In genomic region chr10:113381906-113382562, GRCh38 we compare ENCODE assay signal across 8 cellular contexts.
DNase-seq lines count a peak whose midpoint lies in the region; ATAC-seq and TF ChIP-seq lines count a peak whose summit lies in the region.

No MANE protein-coding gene starts in this region.

- peaks cover 34% of the 10 kb centered on the region for H3F3A ChIP-seq in GM23248 (ENCODE audit: insufficient read depth)

- no peaks in the 10 kb centered on the region for H3K27me3 ChIP-seq in GM23248 (replicated peaks; ENCODE audit: insufficient read depth)
- peaks cover 10% of the 10 kb centered on the region for H3K27me3 ChIP-seq in left ventricle myocardium inferior (ENCODE audit: low read depth)
- H3K27me3 ChIP-seq in suprapubic skin: no peaks in the 10 kb centered on the region
- H3K27me3 ChIP-seq in mammary epithelial cell (ENCODE audit: insufficient read depth, low read length): peaks cover 2% of the 10 kb centered on the region

- in situ Hi-C loops in GM23248 (cut with MboI) (loop anchor here (10.0 to 25.0 kb wide), 3 partner anchors 247 to 820 kb away; partner anchors contain the start of gene TCF7L2), mammary epithelial cell (cut with MboI; ENCODE audit: low sequenced_read_pairs in 2 of 2) (loop anchor here in 1 of 2 donors (25.0 kb wide), 1 partner anchor 820 kb away; no protein-coding TSS in a partner anchor)

- peak overlapping the region; percentile 77 for H3K4me3 ChIP-seq in GM23248
- H3K4me3 ChIP-seq in left ventricle myocardium inferior: peak overlapping the region; percentile 56
- peak overlapping the region; percentile 34 for H3K4me3 ChIP-seq in suprapubic skin
- no peak overlapping the region for H3K4me3 ChIP-seq in mammary epithelial cell (replicated peaks in 1 of 3; ENCODE audit: insufficient read depth in 1 of 3, low read depth in 2 of 3, low read length in 3 of 3)

- H3K4me1 ChIP-seq in GM23248 (ENCODE audit: insufficient read depth) (peaks cover 51% of the 10 kb centered on the region), left ventricle myocardium inferior (peaks cover 20% of the 10 kb centered on the region), suprapubic skin (peaks cover 26% of the 10 kb centered on the region), mammary epithelial cell (ENCODE audit: insufficient read depth, low read length) (no peaks in the 10 kb centered on the region)

- no peaks in the 10 kb centered on the region for H3K79me2 ChIP-seq in GM23248 (ENCODE audit: insufficient read depth)
- no peaks in the 10 kb centered on the region for H3K79me2 ChIP-seq in mammary epithelial cell (ENCODE audit: insufficient read depth, low read length)

- TF ChIP-seq EP300 in suprapubic skin (IDR thresholded peaks at IDR 0.05): no peak

- dilution Hi-C loops in mammary epithelial cell (cut with HindIII; ENCODE audit: low sequenced_read_pairs): no loop called here

- TF ChIP-seq CTCF in left ventricle myocardium inferior (IDR thresholded peaks at IDR 0.05; ENCODE audit: borderline replicate concordance): no peak
- no peak for TF ChIP-seq CTCF in suprapubic skin (IDR thresholded peaks at IDR 0.05)
- no peak for TF ChIP-seq CTCF in mammary epithelial cell (conservative IDR thresholded peaks at IDR 0.05 in 1 of 2, IDR thresholded peaks at IDR 0.05 in 1 of 2; ENCODE audit: extremely low read depth in 1 of 2, insufficient read depth in 1 of 2, low read depth in 1 of 2, low read length in 2 of 2)

- H3K9me2 ChIP-seq in GM23248 (ENCODE audit: insufficient read depth): no peaks in the 10 kb centered on the region

- H4K20me1 ChIP-seq in GM23248 (ENCODE audit: insufficient read depth) (no peaks in the 10 kb centered on the region), mammary epithelial cell (ENCODE audit: insufficient read depth, low read length) (no peaks in the 10 kb centered on the region)

- H3K9me3 Mint-ChIP-seq in T-helper 1 cell treated with Interleukin-12 subunit alpha and Interleukin-12 subunit beta and Interleukin-4 antibody, amounts not matched to agents 30 μg/mL and 1 μg/mL, for 36 hours: no peaks in the 10 kb centered on the region

- H3K4me2 ChIP-seq in GM23248 (ENCODE audit: unreplicated experiment) (peak overlapping the region; percentile 83), mammary epithelial cell (ENCODE audit: insufficient read depth, low read depth, low read length) (no peak overlapping the region)

- H3K27ac ChIP-seq in GM23248: peak overlapping the region; percentile 87
- H3K27ac ChIP-seq in left ventricle myocardium inferior (replicated peaks): peak overlapping the region; percentile 82
- H3K27ac ChIP-seq in suprapubic skin: peak overlapping the region; percentile 64
- no peak overlapping the region for H3K27ac ChIP-seq in mammary epithelial cell (ENCODE audit: insufficient read depth, low read depth, low read length)

- H3K4me3 Mint-ChIP-seq in T-helper 1 cell treated with Interleukin-12 subunit alpha and Interleukin-12 subunit beta and Interleukin-4 antibody, amounts not matched to agents 30 μg/mL and 1 μg/mL, for 36 hours: peak overlapping the region; percentile 11

- no peaks in the 10 kb centered on the region for H3K36me3 Mint-ChIP-seq in T-helper 1 cell treated with Interleukin-12 subunit alpha and Interleukin-12 subunit beta and Interleukin-4 antibody, amounts not matched to agents 30 μg/mL and 1 μg/mL, for 36 hours (ENCODE audit: low read depth)

- no peaks in the 10 kb centered on the region for H3K9me3 ChIP-seq in GM23248 (ENCODE audit: low read depth)
- H3K9me3 ChIP-seq in left ventricle myocardium inferior (replicated peaks): no peaks in the 10 kb centered on the region
- H3K9me3 ChIP-seq in suprapubic skin: no peaks in the 10 kb centered on the region
- no peaks in the 10 kb centered on the region for H3K9me3 ChIP-seq in mammary epithelial cell (replicated peaks; ENCODE audit: insufficient read depth, low read length)

- intact Hi-C loops in left ventricle myocardium inferior (cut with micrococcal nuclease): loop anchor here (10.0 kb wide), 3 partner anchors 257 to 817 kb away; no protein-coding TSS in a partner anchor
- intact Hi-C loops in mammary epithelial cell (cut with micrococcal nuclease): no loop called here

- 1 to 2% methylated on average over 11 of the region's 11 CpGs for WGBS in GM23248 (ENCODE audit: low coverage in 1 of 2, low lambda C conversion rate in 2 of 2, missing lambda C conversion rate in 2 of 2), 2 experiments
- WGBS in suprapubic skin: 34% methylated on average over 11 of the region's 11 CpGs
- 80% methylated on average over 11 of the region's 11 CpGs for WGBS in mammary epithelial cell (ENCODE audit: low coverage, missing lambda C conversion rate)

- peak overlapping the region; percentile 94 for H2AFZ ChIP-seq in GM23248
- H2AFZ ChIP-seq in mammary epithelial cell (ENCODE audit: low read depth, low read length): no peak overlapping the region

- TF ChIP-seq POLR2A in suprapubic skin (IDR thresholded peaks at IDR 0.05): no peak

- peaks cover 59% of the 10 kb centered on the region for H3K27me3 Mint-ChIP-seq in T-helper 1 cell treated with Interleukin-12 subunit alpha and Interleukin-12 subunit beta and Interleukin-4 antibody, amounts not matched to agents 30 μg/mL and 1 μg/mL, for 36 hours (ENCODE audit: low read depth)

- no peak for ATAC-seq in HG02938 (IDR thresholded peaks at IDR 0.05; ENCODE audit: unreplicated experiment)
- ATAC-seq in GM18873 (IDR thresholded peaks at IDR 0.05; ENCODE audit: low FRiP score, unreplicated experiment): no peak

- CTCF ChIA-PET in mammary epithelial cell (lab: Charles Lee; ENCODE audit: low non-redundant PET): no interaction called here

- BruUV-seq in mammary epithelial cell (replicated peaks; lab: Mats Ljungman, UMichigan): no TSS peak

- peak overlapping the region; percentile 1 for H3K27ac Mint-ChIP-seq in T-helper 1 cell treated with Interleukin-12 subunit alpha and Interleukin-12 subunit beta and Interleukin-4 antibody, amounts not matched to agents 30 μg/mL and 1 μg/mL, for 36 hours

- DNase-seq in AML-193 (lab: John Stamatoyannopoulos, UW): peak; percentile 17 to 23
- peak; percentile 84 for DNase-seq in GM23248
- no peak for DNase-seq in left ventricle myocardium inferior
- DNase-seq in suprapubic skin (ENCODE audit: low spot score in 2 of 2): no peak
- no peak for DNase-seq in mammary epithelial cell

- H3K9ac ChIP-seq in GM23248 (peak overlapping the region; percentile 81), mammary epithelial cell (ENCODE audit: insufficient read depth, low read length) (no peak overlapping the region)

- H3K4me1 Mint-ChIP-seq in T-helper 1 cell treated with Interleukin-12 subunit alpha and Interleukin-12 subunit beta and Interleukin-4 antibody, amounts not matched to agents 30 μg/mL and 1 μg/mL, for 36 hours (ENCODE audit: low read depth): peaks cover 11% of the 10 kb centered on the region

- H3K36me3 ChIP-seq in GM23248 (ENCODE audit: low read depth) (no peaks in the 10 kb centered on the region), left ventricle myocardium inferior (no peaks in the 10 kb centered on the region), suprapubic skin (no peaks in the 10 kb centered on the region), mammary epithelial cell (ENCODE audit: insufficient read depth, low read length) (no peaks in the 10 kb centered on the region)

Comparison
In these comparisons a context has a peak if more than half of its experiments do, and no peak if none do; other contexts are left out.
1. DNase-seq: peak in AML-193 (2 of 2) and GM23248 (single experiment); none in left ventricle myocardium inferior (single experiment), suprapubic skin (0 of 2) and mammary epithelial cell (single experiment).
2. H3K4me3 ChIP-seq: peak in GM23248 (single experiment), left ventricle myocardium inferior (single experiment) and suprapubic skin (single experiment); none in mammary epithelial cell (0 of 3).